Comparison of ENCODE assay signal across 26 cellular contexts in the genomic region with DNA sequence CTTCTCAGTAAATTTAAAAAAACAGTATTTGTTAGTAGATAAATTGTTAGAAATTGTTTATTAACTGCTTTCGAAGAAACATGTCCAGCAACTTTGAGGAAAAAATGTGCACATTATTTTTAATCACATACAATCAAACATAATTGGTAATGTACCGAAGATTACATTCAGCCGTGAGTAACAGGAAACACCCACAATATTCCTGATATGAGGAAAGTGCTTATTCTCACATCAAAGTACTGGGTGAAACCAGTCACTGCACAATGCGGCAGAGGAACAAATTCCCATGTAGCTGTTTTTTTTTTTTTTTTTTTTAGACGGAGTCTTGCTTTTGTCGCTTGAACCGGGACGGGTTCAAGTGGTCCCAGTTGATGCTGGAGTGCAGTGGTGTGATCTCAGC. TPM values are rescaled to one million over a fixed set of nuclear protein-coding genes. Genes with fewer than 3 reads are reported as not detected.
"Had no signal": no experiment of that assay in that cellular context is flagged by ENCODE, and none has a peak within 500 bp of the region (broad histone marks: within the 10 kb centered on the region; RNA-seq: fewer than 3 reads in every experiment).

No MANE protein-coding gene starts in this region.

- H3K4me3 Mint-ChIP-seq: activated CD8-positive, alpha-beta T cell treated with anti-CD3 and anti-CD28 coated beads for 36 hours; activated naive CD4-positive, alpha-beta T cell treated with anti-CD3 and anti-CD28 coated beads, Interleukin-2, amount 10 ng/mL, durations not matched to agents 7 days and 5 days; activated naive CD8-positive, alpha-beta T cell treated with anti-CD3 and anti-CD28 coated beads for 36 hours; T-helper 17 cell had no signal

- H3K9me3 ChIP-seq: breast epithelium, SJSA1 had no signal

- H3K4me1 ChIP-seq: breast epithelium had no signal

- ATAC-seq: activated CD8-positive, alpha-beta T cell treated with anti-CD3 and anti-CD28 coated beads for 36 hours; T-helper 17 cell had no signal

- H3K27me3 Mint-ChIP-seq: activated CD8-positive, alpha-beta T cell treated with anti-CD3 and anti-CD28 coated beads for 36 hours; activated naive CD4-positive, alpha-beta T cell treated with anti-CD3 and anti-CD28 coated beads, Interleukin-2, amount 10 ng/mL, durations not matched to agents 7 days and 5 days; activated naive CD8-positive, alpha-beta T cell treated with anti-CD3 and anti-CD28 coated beads for 36 hours; T-helper 17 cell had no signal

- H3K4me3 ChIP-seq: breast epithelium, SJSA1 had no signal

- DNase-seq: activated CD4-positive, CD25-positive, alpha-beta regulatory T cell; activated CD8-positive, alpha-beta memory T cell treated with anti-CD3 and anti-CD28 coated beads, Interleukin-2, amount 50 U/mL, for 4 hours; activated CD8-positive, alpha-beta T cell treated with anti-CD3 and anti-CD28 coated beads for 36 hours; activated gamma-delta T cell treated with Interleukin-2 at 50 U/mL for 16 hours; activated naive CD4-positive, alpha-beta T cell treated with anti-CD3 and anti-CD28 coated beads, Interleukin-2, amount 10 ng/mL, durations not matched to agents 7 days and 5 days; activated naive CD8-positive, alpha-beta T cell treated with anti-CD3 and anti-CD28 coated beads for 36 hours; activated T-cell treated with anti-CD3 and anti-CD28 coated beads, Interleukin-2, amount 50 U/mL, for 48 hours; anterior cingulate cortex; caudate nucleus; MM.1S; NCI-H1105; NCI-H1436 treated with DMSO at 0.1 percent for 48 hours; NCI-H187; NCI-H2081; NCI-H510A treated with DMSO at 0.1 percent for 48 hours; NCI-H69; NK-92 treated with Interleukin-12 subunit alpha and Interleukin-12 subunit beta, amount 100 ng/mL, for 24 hours; SHP77; T-helper 17 cell; T-helper 9 cell had no signal

- H3K9me3 Mint-ChIP-seq: activated naive CD4-positive, alpha-beta T cell treated with anti-CD3 and anti-CD28 coated beads, Interleukin-2, amount 10 ng/mL, durations not matched to agents 7 days and 5 days; activated T-helper 2 cell treated with anti-CD3 and anti-CD28 coated beads, Interferon-gamma antibody, Interleukin-2, Interleukin-4, amounts not matched to agents 10 μg/mL and 5 μg/mL and 100 μg/mL, durations not matched to agents 14 hours and 24 hours and 36 hours had no signal

- H3K36me3 ChIP-seq: breast epithelium had no signal

- FAIRE-seq: RCC 7860 had no signal

- H3K27ac ChIP-seq: breast epithelium, SJSA1, VCaP had no signal

- H3K27me3 ChIP-seq: breast epithelium, SJSA1 had no signal

RNA-seq across cellular contexts. Expression of a gene that starts 46.6 kb away (rescaled TPM):
- total RNA-seq: activated T-helper 2 cell treated with anti-CD3 and anti-CD28 coated beads, Interferon-gamma antibody, Interleukin-2, Interleukin-4, amounts not matched to agents 10 μg/mL and 5 μg/mL and 100 μg/mL, durations not matched to agents 14 hours and 24 hours and 36 hours; breast epithelium; SJSA1; T-helper 17 cell had no signal
- polyA plus RNA-seq: adipose tissue had no signal
